9 cellular contexts compared by ENCODE assay signal in genomic region chr18:54828290-54828871, GRCh38. TPM values are rescaled to one million over a fixed set of nuclear protein-coding genes. Genes with fewer than 3 reads are reported as not detected.
A peak's percentile ranks its signal among the peaks of the same experiment; 100 is the strongest.
DNase-seq lines count a peak whose midpoint lies in the region; ATAC-seq and TF ChIP-seq lines count a peak whose summit lies in the region.
"Had no signal": no experiment of that assay in that cellular context is flagged by ENCODE, and none has a peak within 500 bp of the region (broad histone marks: within the 10 kb centered on the region; RNA-seq: fewer than 3 reads in every experiment).

TSS of gene RAB27B (plus strand) at chr18:54828477. CDS start at chr18:54877586, 49,109 bp downstream.

- peaks cover 2% of the 10 kb centered on the region for H3K36me3 Mint-ChIP-seq in activated naive CD8-positive, alpha-beta T cell

- H3K27ac ChIP-seq in HUES6 (ENCODE audit: low read depth, low read length) (no peak within 1 kb of the TSS), SK-N-SH (ENCODE audit: low read depth in 2 of 2, low read length in 1 of 2) (peak within 1 kb of the TSS; percentile 78 to 85), heart right ventricle (peak within 1 kb of the TSS in 1 of 10 donors; percentile 39), parathyroid adenoma (peak within 1 kb of the TSS; percentile 52), thyroid gland (peak within 1 kb of the TSS in 1 of 3 donors; percentile 14)
- H3K27ac ChIP-seq: HL-60 had no signal

- H3K9me2 ChIP-seq in SK-N-SH: no peaks in the 10 kb centered on the region

- WGBS in SK-N-SH (ENCODE audit: low lambda C conversion rate): 5% methylated on average over 27 of the region's 35 CpGs
- WGBS in heart right ventricle, 2 donors: 1% methylated on average over 35 of the region's 35 CpGs
- whole genome bisulfite sequencing in thyroid gland, 2 donors: 1 to 2% methylated on average over 25 to 31 of the region's 35 CpGs

- no peaks in the 10 kb centered on the region for H3K9me3 Mint-ChIP-seq in activated naive CD8-positive, alpha-beta T cell (ENCODE audit: low read depth)

- no peak for TF ChIP-seq EP300 in SK-N-SH (IDR thresholded peaks at IDR 0.05; ENCODE audit: borderline replicate concordance in 1 of 2, low read depth in 1 of 2, low read length in 1 of 2)

- H3F3A ChIP-seq in SK-N-SH (replicated peaks; ENCODE audit: insufficient read depth): no peaks in the 10 kb centered on the region

- CTCF ChIA-PET in SK-N-SH (lab: Yijun Ruan, JAX): interaction anchor here (0.9 to 1.0 kb wide), 2 partner anchors 24 to 151 kb away, joined by 3 to 4 read pairs; no protein-coding TSS in a partner anchor

- H3K4me1 Mint-ChIP-seq in activated naive CD8-positive, alpha-beta T cell (ENCODE audit: low read depth): peaks cover 14% of the 10 kb centered on the region

- in situ Hi-C loops in Caki2 (cut with HindIII; ENCODE audit: low pct_unique_long_range_greater_than_20kb, low sequenced_read_pairs): no loop called here

- 0 out of 2 replicates have a peak, but pooled peaks have one; percentile 3 for TF ChIP-seq RAD21 in SK-N-SH (IDR thresholded peaks at IDR 0.05; ENCODE audit: low read length)

- H3K4me3 Mint-ChIP-seq in activated naive CD8-positive, alpha-beta T cell: peak within 1 kb of the TSS; percentile 80

- H3K79me2 ChIP-seq in SK-N-SH (ENCODE audit: insufficient read depth) (no peaks in the 10 kb centered on the region), parathyroid adenoma (no peaks in the 10 kb centered on the region)

- peak; percentile 51 to 89 (median 76) for ATAC-seq in heart right ventricle

- POLR2A ChIA-PET in SK-N-SH (lab: Yijun Ruan, JAX): no interaction called here

- H3K4me3 ChIP-seq in HUES6 (ENCODE audit: low read depth, low read length) (peak within 1 kb of the TSS; percentile 78), SK-N-SH (ENCODE audit: low read depth in 2 of 2, low read length in 1 of 2) (peak within 1 kb of the TSS; percentile 66 to 67), heart right ventricle (peak within 1 kb of the TSS; percentile 28 to 58 (median 52)), parathyroid adenoma (ENCODE audit: low read depth, low read length) (peak within 1 kb of the TSS; percentile 59), thyroid gland (replicated peaks in 1 of 3) (peak within 1 kb of the TSS in 2 of 3 donors; percentile 43 to 56)

- H3K4me2 ChIP-seq in SK-N-SH (peak within 1 kb of the TSS; percentile 82), parathyroid adenoma (ENCODE audit: low read length) (peak within 1 kb of the TSS; percentile 90)

- TF ChIP-seq CTCF in SK-N-SH (IDR thresholded peaks at IDR 0.05) (no peak), heart right ventricle (IDR thresholded peaks at IDR 0.05) (no peak), parathyroid adenoma (IDR thresholded peaks at IDR 0.05) (no peak), thyroid gland (IDR thresholded peaks at IDR 0.05) (no peak)

- H3K36me3 ChIP-seq in HUES6 (ENCODE audit: control insufficient read depth, insufficient read depth, low read length) (no peaks in the 10 kb centered on the region), SK-N-SH (replicated peaks in 1 of 2; ENCODE audit: control insufficient read depth in 1 of 2, insufficient read depth in 2 of 2, low read length in 1 of 2) (no peaks in the 10 kb centered on the region), heart right ventricle (no peaks in the 10 kb centered on the region), parathyroid adenoma (ENCODE audit: control insufficient read depth, insufficient read depth, low read length) (no peaks in the 10 kb centered on the region), thyroid gland (no peaks in the 10 kb centered on the region)

- H3K9ac ChIP-seq in HUES6 (ENCODE audit: low read length): peak within 1 kb of the TSS; percentile 12
- H3K9ac ChIP-seq in SK-N-SH: peak within 1 kb of the TSS; percentile 67; the same call in 1 of the 2 replicates
- no peak within 1 kb of the TSS for H3K9ac ChIP-seq in parathyroid adenoma

- 0 out of 2 replicates have a peak, but pooled peaks cover 4% of the 10 kb centered on the region for H3K9me3 ChIP-seq in HUES6 (ENCODE audit: control insufficient read depth, insufficient read depth, low read depth, low read length)
- H3K9me3 ChIP-seq in SK-N-SH: no peaks in the 10 kb centered on the region
- peaks cover 0 to 9% (median 0%) of the 10 kb centered on the region in 11 donors for H3K9me3 ChIP-seq in heart right ventricle
- no peaks in the 10 kb centered on the region for H3K9me3 ChIP-seq in parathyroid adenoma (ENCODE audit: control insufficient read depth, low read length)
- no peaks in the 10 kb centered on the region for H3K9me3 ChIP-seq in thyroid gland

- peak within 1 kb of the TSS; percentile 96 for H2AFZ ChIP-seq in SK-N-SH (ENCODE audit: low read depth)
- peak within 1 kb of the TSS; percentile 84 for H2AFZ ChIP-seq in parathyroid adenoma

- peaks cover 5% of the 10 kb centered on the region for H3K27me3 ChIP-seq in HUES6 (ENCODE audit: control insufficient read depth, insufficient read depth, low read length)
- no peaks in the 10 kb centered on the region for H3K27me3 ChIP-seq in SK-N-SH (ENCODE audit: insufficient read depth)
- H3K27me3 ChIP-seq in heart right ventricle: peaks cover 0 to 7% (median 0%) of the 10 kb centered on the region in 7 donors
- no peaks in the 10 kb centered on the region for H3K27me3 ChIP-seq in parathyroid adenoma (ENCODE audit: control insufficient read depth, insufficient read depth, low read length)
- no peaks in the 10 kb centered on the region for H3K27me3 ChIP-seq in thyroid gland

- H3K4me1 ChIP-seq in HUES6 (ENCODE audit: control insufficient read depth, insufficient read depth, low read length): peaks cover 3% of the 10 kb centered on the region
- peaks cover 0 to 18% of the 10 kb centered on the region in 2 experiments; a peak in 3 of 4 replicates for H3K4me1 ChIP-seq in SK-N-SH (ENCODE audit: control insufficient read depth in 1 of 2, insufficient read depth in 2 of 2, low read depth in 1 of 2, low read length in 1 of 2)
- H3K4me1 ChIP-seq in heart right ventricle: peaks cover 0 to 18% (median 8%) of the 10 kb centered on the region in 9 donors
- no peaks in the 10 kb centered on the region for H3K4me1 ChIP-seq in parathyroid adenoma
- H3K4me1 ChIP-seq in thyroid gland: peaks cover 4 to 11% of the 10 kb centered on the region in 2 donors

- DNase-seq in Caki2 (ENCODE audit: low read depth) (peak; percentile 85), SK-N-SH (peak; percentile 64), heart right ventricle (peak; percentile 23 to 46), thyroid gland (peak; percentile 68 to 76), cortex of kidney (lab: John Stamatoyannopoulos, UW) (no peak)

- peaks cover 29% of the 10 kb centered on the region for H3K27me3 Mint-ChIP-seq in activated naive CD8-positive, alpha-beta T cell

- peak in 1 of 2 donors; percentile 16 for TF ChIP-seq POLR2A in thyroid gland (IDR thresholded peaks at IDR 0.05)

- no peaks in the 10 kb centered on the region for H4K20me1 ChIP-seq in SK-N-SH (ENCODE audit: insufficient read depth)

- H3K27ac Mint-ChIP-seq in activated naive CD8-positive, alpha-beta T cell: no peak within 1 kb of the TSS

- intact Hi-C loops in heart right ventricle (cut with DNase I): no loop called here
- intact Hi-C loops in thyroid gland (cut with DNase I): no loop called here

TF ChIP-seq in SK-N-SH, 30 proteins besides CTCF, POLR2A, EP300 and RAD21 (continues in another document):
- TF ChIP-seq JUND (IDR thresholded peaks at IDR 0.05) (no peak), SMC3 (IDR thresholded peaks at IDR 0.05; ENCODE audit: low read depth, low read length) (no peak), CHD2 (IDR thresholded peaks at IDR 0.05; ENCODE audit: low read length, partially characterized antibody) (no peak), MAX (IDR thresholded peaks at IDR 0.05; ENCODE audit: low read depth) (no peak; the same call in 1 of the 2 replicates), FOSL2 (IDR thresholded peaks at IDR 0.05; ENCODE audit: borderline replicate concordance, low read depth) (peak; percentile 37; the same call in 1 of the 2 replicates), GATA2 (CRISPR knock-in tag; IDR thresholded peaks at IDR 0.05) (0 out of 2 replicates have a peak, but pooled peaks have one; percentile 13), RCOR1 (IDR thresholded peaks at IDR 0.05; ENCODE audit: low read length) (no peak; the same call in 1 of the 2 replicates), RXRA (IDR thresholded peaks at IDR 0.05; ENCODE audit: borderline replicate concordance, low read depth) (no peak), REST (IDR thresholded peaks at IDR 0.05; ENCODE audit: low read depth, low read length) (no peak)

RNA-seq across cellular contexts. Expression of gene RAB27B, which starts in this region (rescaled TPM):
- total RNA-seq in Caki2 (2014; rRNA removed; shearing (Covaris generic); ENCODE audit: low replicate concordance): 0.49 and 1.5 TPM in 2 replicates
- polyA plus RNA-seq in SK-N-SH (2012; rRNA removed): 0.56 and 0.68 TPM in 2 replicates
- 1.1 and 1.3 TPM in 2 replicates for polyA plus RNA-seq in SK-N-SH (2012; cell fraction: cytosol; rRNA removed)
- polyA plus RNA-seq in SK-N-SH (2012; cell fraction: nucleus; rRNA removed): 0.59 and 1.2 TPM in 2 replicates
- total RNA-seq in heart right ventricle: under 1 TPM in 9 of 10 donors, not detected in 1; 0.02 to 0.86 (median 0.07) TPM
- under 1 TPM in 1 of 2 donors, not detected in 1; 0.03 TPM for polyA plus RNA-seq in heart right ventricle
- under 1 TPM; 0.21 to 0.44 (median 0.37) TPM for total RNA-seq in thyroid gland

Comparison
In these comparisons a context has a peak if more than half of its experiments do, and no peak if none do; other contexts are left out.
1. Peak in DNase-seq, ATAC-seq and H3K4me3 ChIP-seq in heart right ventricle; RNA of the gene not detected or under 1 TPM.
2. Peak in DNase-seq and H3K4me3 ChIP-seq in thyroid gland; RNA of the gene not detected or under 1 TPM.